12 cellular contexts compared by ENCODE assay signal in genomic region chr9:23829580-23830458, GRCh38. TPM values are rescaled to one million over a fixed set of nuclear protein-coding genes. Genes with fewer than 3 reads are reported as not detected.
DNase-seq lines count a peak whose midpoint lies in the region; ATAC-seq and TF ChIP-seq lines count a peak whose summit lies in the region.
"Had no signal": no experiment of that assay in that cellular context is flagged by ENCODE, and none has a peak within 500 bp of the region (broad histone marks: within the 10 kb centered on the region; RNA-seq: fewer than 3 reads in every experiment).

No MANE protein-coding gene starts in this region.

- no peak overlapping the region for H3K27ac Mint-ChIP-seq in MCF 10A (ENCODE audit: low read depth, unreplicated experiment)
- H3K27ac Mint-ChIP-seq: activated B cell treated with CpG ODN at 0.5 μM for 24 hours had no signal

- H3K27me3 ChIP-seq in breast epithelium: peaks cover 0 to 72% of the 10 kb centered on the region in 2 donors

- no peak for TF ChIP-seq CTCF in MCF 10A (IDR thresholded peaks at IDR 0.05; ENCODE audit: unreplicated experiment)
- no peak for TF ChIP-seq CTCF in breast epithelium (IDR thresholded peaks at IDR 0.05)
- TF ChIP-seq CTCF in astrocyte of the cerebellum (IDR thresholded peaks at IDR 0.05; ENCODE audit: low read depth, low read length, missing control alignments): no peak

- TF ChIP-seq POLR2A in breast epithelium (IDR thresholded peaks at IDR 0.05): no peak

- H3K4me3 Mint-ChIP-seq in MCF 10A (ENCODE audit: unreplicated experiment): peak overlapping the region; percentile 42
- H3K4me3 Mint-ChIP-seq: activated B cell treated with CpG ODN at 0.5 μM for 24 hours had no signal

- CTCF ChIA-PET in MCF 10A (lab: Yijun Ruan, JAX) (no interaction called here), HEK293T (lab: Yijun Ruan, JAX) (interaction anchor here (0.5 kb wide), 1 partner anchor 1413 kb away, joined by 3 read pairs; no protein-coding TSS in a partner anchor)

- H3K4me3 ChIP-seq in breast epithelium (no peak overlapping the region), astrocyte of the cerebellum (ENCODE audit: low read depth, low read length) (no peak overlapping the region)
- H3K4me3 ChIP-seq: suprapubic skin had no signal

- no peak for ATAC-seq in HG02588 (IDR thresholded peaks at IDR 0.05; ENCODE audit: unreplicated experiment)

- no peak overlapping the region for H3K27ac ChIP-seq in breast epithelium
- H3K27ac ChIP-seq: RWPE1, suprapubic skin had no signal

- H3K36me3 ChIP-seq in breast epithelium: no peaks in the 10 kb centered on the region
- H3K36me3 ChIP-seq: suprapubic skin had no signal

- no peaks in the 10 kb centered on the region for H3K36me3 Mint-ChIP-seq in MCF 10A (ENCODE audit: insufficient read depth, unreplicated experiment)

- H3K9me3 ChIP-seq in breast epithelium: no peaks in the 10 kb centered on the region
- H3K9me3 ChIP-seq: suprapubic skin had no signal

- no peaks in the 10 kb centered on the region for H3K4me1 Mint-ChIP-seq in MCF 10A (ENCODE audit: insufficient read depth, unreplicated experiment)
- H3K4me1 Mint-ChIP-seq: activated B cell treated with CpG ODN at 0.5 μM for 24 hours had no signal

- peaks cover 28% of the 10 kb centered on the region for H3K27me3 Mint-ChIP-seq in MCF 10A (ENCODE audit: insufficient read depth, unreplicated experiment)

- intact Hi-C loops in MCF 10A (cut with micrococcal nuclease): loop anchor here (10.0 kb wide), 4 partner anchors 145 to 1845 kb away; partner anchors contain the start of gene TUSC1
- intact Hi-C loops in breast epithelium (cut with DNase I; ENCODE audit: low total_unique reads): no loop called here

- in situ Hi-C loops in astrocyte of the cerebellum (cut with HindIII; ENCODE audit: low sequenced_read_pairs): no loop called here

- H3K9me3 Mint-ChIP-seq in MCF 10A (ENCODE audit: unreplicated experiment): no peaks in the 10 kb centered on the region
- H3K9me3 Mint-ChIP-seq: activated B cell treated with CpG ODN at 0.5 μM for 24 hours had no signal

- no TSS peak for BruUV-seq in MCF 10A (replicated peaks; lab: Mats Ljungman, UMichigan)

- DNase-seq in MCF 10A (ENCODE audit: unreplicated experiment) (peak; percentile 33), breast epithelium (ENCODE audit: low spot score in 2 of 2) (no peak), astrocyte of the cerebellum (ENCODE audit: low read depth) (peak; percentile 24), iris pigment epithelial cell (ENCODE audit: low read depth) (peak; percentile 18), HEK293T (ENCODE audit: extremely low spot score) (no peak), NCI-H2227 (lab: John Stamatoyannopoulos, UW; ENCODE audit: unreplicated experiment) (no peak), amniotic stem cell (lab: John Stamatoyannopoulos, UW) (no peak)
- DNase-seq: activated B cell treated with CpG ODN at 0.5 μM for 24 hours, cortex of kidney had no signal

- H3K4me1 ChIP-seq in breast epithelium: no peaks in the 10 kb centered on the region

- POLR2A ChIA-PET in MCF 10A (lab: Yijun Ruan, JAX): interaction anchor here (0.6 kb wide), 1 partner anchor 11 kb away, joined by 4 read pairs; no protein-coding TSS in a partner anchor
- POLR2A ChIA-PET in HEK293T (lab: Yijun Ruan, JAX): no interaction called here

TF ChIP-seq in HEK293T, 16 proteins besides CTCF, POLR2A, EP300 and RAD21:
- TF ChIP-seq LEF1 (IDR thresholded peaks at IDR 0.05; ENCODE audit: borderline replicate concordance): no peak

RNA-seq across cellular contexts. Expression of gene ELAVL2, which starts 3.8 kb away (rescaled TPM):
- total RNA-seq in MCF 10A (2022) (1.6 and 6.0 TPM in 2 replicates), breast epithelium (1 to 10 TPM in 1 of 3 donors, under 1 TPM in 2; 0.59 to 1.1 (median 0.66) TPM)
- total RNA-seq: activated B cell treated with CpG ODN at 0.5 μM for 24 hours had no signal

Comparison
In these comparisons a context has a peak if more than half of its experiments do, and no peak if none do; other contexts are left out.
1. DNase-seq: peak in MCF 10A (single experiment), astrocyte of the cerebellum (single experiment) and iris pigment epithelial cell (single experiment); none in breast epithelium (0 of 2), HEK293T (single experiment), NCI-H2227 (single experiment) and amniotic stem cell (single experiment).